ENCODE assay signal across 1 cellular context in the genomic region with DNA sequence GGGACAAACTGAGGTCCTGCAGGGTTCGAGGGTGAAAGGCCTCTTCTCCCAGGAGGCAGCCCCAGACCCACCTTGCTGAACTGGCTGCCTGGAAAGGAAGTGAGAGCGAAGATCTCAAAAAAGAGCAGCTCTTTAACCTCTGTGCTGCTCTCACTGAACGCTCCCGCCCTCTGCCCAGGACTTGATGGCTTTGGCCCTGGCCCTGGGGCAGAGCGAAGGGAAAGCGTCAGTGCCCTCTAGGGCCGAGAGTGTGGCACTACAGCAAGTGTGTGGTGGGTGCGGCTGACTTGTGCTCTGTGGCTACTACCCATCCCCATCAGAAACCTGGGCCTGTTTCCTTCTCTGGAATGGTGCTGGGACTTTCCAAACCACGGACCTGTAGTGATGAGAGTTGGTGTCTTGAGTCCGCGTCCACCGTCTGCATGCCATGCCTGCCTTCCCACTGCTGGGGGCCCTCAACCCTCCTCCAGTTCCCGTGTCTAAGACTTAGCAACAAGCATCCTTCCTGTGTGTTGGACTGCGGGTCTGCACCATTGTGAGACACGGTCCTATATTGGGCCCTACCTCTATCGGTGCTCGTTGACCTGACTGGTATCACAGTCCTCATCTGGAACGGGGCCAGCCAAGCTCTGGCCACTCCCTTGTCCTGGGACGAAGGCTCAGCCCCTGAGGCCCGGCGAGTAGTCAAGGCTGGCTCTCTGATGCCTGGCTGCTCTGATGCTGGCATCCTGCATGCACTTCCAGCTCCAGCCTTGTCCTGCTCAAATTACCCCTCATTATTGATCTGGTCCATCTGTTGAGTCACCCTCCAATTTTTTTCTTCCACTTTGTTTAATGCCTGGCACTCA.
TF ChIP-seq lines count a peak whose summit lies in the region.

No MANE protein-coding gene starts in this region.

TF ChIP-seq in HEK293, 187 proteins besides CTCF, POLR2A, EP300 and RAD21 (continued from another document):
- TF ChIP-seq, protein P1, sequence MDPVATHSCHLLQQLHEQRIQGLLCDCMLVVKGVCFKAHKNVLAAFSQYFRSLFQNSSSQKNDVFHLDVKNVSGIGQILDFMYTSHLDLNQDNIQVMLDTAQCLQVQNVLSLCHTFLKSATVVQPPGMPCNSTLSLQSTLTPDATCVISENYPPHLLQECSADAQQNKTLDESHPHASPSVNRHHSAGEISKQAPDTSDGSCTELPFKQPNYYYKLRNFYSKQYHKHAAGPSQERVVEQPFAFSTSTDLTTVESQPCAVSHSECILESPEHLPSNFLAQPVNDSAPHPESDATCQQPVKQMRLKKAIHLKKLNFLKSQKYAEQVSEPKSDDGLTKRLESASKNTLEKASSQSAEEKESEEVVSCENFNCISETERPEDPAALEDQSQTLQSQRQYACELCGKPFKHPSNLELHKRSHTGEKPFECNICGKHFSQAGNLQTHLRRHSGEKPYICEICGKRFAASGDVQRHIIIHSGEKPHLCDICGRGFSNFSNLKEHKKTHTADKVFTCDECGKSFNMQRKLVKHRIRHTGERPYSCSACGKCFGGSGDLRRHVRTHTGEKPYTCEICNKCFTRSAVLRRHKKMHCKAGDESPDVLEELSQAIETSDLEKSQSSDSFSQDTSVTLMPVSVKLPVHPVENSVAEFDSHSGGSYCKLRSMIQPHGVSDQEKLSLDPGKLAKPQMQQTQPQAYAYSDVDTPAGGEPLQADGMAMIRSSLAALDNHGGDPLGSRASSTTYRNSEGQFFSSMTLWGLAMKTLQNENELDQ (tag by site-specific recombination; IDR thresholded peaks at IDR 0.05; ENCODE audit: low read depth), result no peak
- no peak for TF ChIP-seq GLIS2 (tag by site-specific recombination; IDR thresholded peaks at IDR 0.05)
- TF ChIP-seq, protein P2, sequence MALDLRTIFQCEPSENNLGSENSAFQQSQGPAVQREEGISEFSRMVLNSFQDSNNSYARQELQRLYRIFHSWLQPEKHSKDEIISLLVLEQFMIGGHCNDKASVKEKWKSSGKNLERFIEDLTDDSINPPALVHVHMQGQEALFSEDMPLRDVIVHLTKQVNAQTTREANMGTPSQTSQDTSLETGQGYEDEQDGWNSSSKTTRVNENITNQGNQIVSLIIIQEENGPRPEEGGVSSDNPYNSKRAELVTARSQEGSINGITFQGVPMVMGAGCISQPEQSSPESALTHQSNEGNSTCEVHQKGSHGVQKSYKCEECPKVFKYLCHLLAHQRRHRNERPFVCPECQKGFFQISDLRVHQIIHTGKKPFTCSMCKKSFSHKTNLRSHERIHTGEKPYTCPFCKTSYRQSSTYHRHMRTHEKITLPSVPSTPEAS (tag by site-specific recombination; IDR thresholded peaks at IDR 0.05), result no peak
- TF ChIP-seq, protein P3, sequence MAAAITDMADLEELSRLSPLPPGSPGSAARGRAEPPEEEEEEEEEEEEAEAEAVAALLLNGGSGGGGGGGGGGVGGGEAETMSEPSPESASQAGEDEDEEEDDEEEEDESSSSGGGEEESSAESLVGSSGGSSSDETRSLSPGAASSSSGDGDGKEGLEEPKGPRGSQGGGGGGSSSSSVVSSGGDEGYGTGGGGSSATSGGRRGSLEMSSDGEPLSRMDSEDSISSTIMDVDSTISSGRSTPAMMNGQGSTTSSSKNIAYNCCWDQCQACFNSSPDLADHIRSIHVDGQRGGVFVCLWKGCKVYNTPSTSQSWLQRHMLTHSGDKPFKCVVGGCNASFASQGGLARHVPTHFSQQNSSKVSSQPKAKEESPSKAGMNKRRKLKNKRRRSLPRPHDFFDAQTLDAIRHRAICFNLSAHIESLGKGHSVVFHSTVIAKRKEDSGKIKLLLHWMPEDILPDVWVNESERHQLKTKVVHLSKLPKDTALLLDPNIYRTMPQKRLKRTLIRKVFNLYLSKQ (tag by site-specific recombination; IDR thresholded peaks at IDR 0.05; ENCODE audit: borderline replicate concordance), result no peak
- TF ChIP-seq ZNF24 (tag by site-specific recombination; IDR thresholded peaks at IDR 0.05), result no peak
- TF ChIP-seq ZNF426 (tag by site-specific recombination; IDR thresholded peaks at IDR 0.05), result no peak
- TF ChIP-seq, protein P4, sequence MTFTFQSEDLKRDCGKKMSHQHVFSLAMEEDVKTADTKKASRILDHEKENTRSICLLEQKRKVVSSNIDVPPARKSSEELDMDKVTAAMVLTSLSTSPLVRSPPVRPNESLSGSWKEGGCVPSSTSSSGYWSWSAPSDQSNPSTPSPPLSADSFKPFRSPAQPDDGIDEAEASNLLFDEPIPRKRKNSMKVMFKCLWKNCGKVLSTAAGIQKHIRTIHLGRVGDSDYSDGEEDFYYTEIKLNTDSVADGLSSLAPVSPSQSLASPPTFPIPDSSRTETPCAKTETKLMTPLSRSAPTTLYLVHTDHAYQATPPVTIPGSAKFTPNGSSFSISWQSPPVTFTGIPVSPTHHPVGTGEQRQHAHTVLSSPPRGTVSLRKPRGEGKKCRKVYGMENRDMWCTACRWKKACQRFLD (tag by site-specific recombination; IDR thresholded peaks at IDR 0.05), result no peak
- TF ChIP-seq ZNF626 (tag by site-specific recombination; IDR thresholded peaks at IDR 0.05), result no peak
- no peak for TF ChIP-seq BCL11B (tag by site-specific recombination; IDR thresholded peaks at IDR 0.05; ENCODE audit: low read depth)
- TF ChIP-seq ZNF830 (tag by site-specific recombination; IDR thresholded peaks at IDR 0.05; ENCODE audit: low read depth), result no peak
- TF ChIP-seq, protein P5, sequence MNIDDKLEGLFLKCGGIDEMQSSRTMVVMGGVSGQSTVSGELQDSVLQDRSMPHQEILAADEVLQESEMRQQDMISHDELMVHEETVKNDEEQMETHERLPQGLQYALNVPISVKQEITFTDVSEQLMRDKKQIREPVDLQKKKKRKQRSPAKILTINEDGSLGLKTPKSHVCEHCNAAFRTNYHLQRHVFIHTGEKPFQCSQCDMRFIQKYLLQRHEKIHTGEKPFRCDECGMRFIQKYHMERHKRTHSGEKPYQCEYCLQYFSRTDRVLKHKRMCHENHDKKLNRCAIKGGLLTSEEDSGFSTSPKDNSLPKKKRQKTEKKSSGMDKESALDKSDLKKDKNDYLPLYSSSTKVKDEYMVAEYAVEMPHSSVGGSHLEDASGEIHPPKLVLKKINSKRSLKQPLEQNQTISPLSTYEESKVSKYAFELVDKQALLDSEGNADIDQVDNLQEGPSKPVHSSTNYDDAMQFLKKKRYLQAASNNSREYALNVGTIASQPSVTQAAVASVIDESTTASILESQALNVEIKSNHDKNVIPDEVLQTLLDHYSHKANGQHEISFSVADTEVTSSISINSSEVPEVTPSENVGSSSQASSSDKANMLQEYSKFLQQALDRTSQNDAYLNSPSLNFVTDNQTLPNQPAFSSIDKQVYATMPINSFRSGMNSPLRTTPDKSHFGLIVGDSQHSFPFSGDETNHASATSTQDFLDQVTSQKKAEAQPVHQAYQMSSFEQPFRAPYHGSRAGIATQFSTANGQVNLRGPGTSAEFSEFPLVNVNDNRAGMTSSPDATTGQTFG (tag by site-specific recombination; IDR thresholded peaks at IDR 0.05; ENCODE audit: borderline replicate concordance), result no peak
- TF ChIP-seq, protein P6, sequence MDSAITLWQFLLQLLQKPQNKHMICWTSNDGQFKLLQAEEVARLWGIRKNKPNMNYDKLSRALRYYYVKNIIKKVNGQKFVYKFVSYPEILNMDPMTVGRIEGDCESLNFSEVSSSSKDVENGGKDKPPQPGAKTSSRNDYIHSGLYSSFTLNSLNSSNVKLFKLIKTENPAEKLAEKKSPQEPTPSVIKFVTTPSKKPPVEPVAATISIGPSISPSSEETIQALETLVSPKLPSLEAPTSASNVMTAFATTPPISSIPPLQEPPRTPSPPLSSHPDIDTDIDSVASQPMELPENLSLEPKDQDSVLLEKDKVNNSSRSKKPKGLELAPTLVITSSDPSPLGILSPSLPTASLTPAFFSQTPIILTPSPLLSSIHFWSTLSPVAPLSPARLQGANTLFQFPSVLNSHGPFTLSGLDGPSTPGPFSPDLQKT (IDR thresholded peaks at IDR 0.05; ENCODE audit: borderline replicate concordance, low read depth, low read length), result no peak
- no peak for TF ChIP-seq ZFP3 (tag by site-specific recombination; IDR thresholded peaks at IDR 0.05; ENCODE audit: low read depth)
- TF ChIP-seq ZIC2 (tag by site-specific recombination; IDR thresholded peaks at IDR 0.05), result no peak
- TF ChIP-seq, protein P7, sequence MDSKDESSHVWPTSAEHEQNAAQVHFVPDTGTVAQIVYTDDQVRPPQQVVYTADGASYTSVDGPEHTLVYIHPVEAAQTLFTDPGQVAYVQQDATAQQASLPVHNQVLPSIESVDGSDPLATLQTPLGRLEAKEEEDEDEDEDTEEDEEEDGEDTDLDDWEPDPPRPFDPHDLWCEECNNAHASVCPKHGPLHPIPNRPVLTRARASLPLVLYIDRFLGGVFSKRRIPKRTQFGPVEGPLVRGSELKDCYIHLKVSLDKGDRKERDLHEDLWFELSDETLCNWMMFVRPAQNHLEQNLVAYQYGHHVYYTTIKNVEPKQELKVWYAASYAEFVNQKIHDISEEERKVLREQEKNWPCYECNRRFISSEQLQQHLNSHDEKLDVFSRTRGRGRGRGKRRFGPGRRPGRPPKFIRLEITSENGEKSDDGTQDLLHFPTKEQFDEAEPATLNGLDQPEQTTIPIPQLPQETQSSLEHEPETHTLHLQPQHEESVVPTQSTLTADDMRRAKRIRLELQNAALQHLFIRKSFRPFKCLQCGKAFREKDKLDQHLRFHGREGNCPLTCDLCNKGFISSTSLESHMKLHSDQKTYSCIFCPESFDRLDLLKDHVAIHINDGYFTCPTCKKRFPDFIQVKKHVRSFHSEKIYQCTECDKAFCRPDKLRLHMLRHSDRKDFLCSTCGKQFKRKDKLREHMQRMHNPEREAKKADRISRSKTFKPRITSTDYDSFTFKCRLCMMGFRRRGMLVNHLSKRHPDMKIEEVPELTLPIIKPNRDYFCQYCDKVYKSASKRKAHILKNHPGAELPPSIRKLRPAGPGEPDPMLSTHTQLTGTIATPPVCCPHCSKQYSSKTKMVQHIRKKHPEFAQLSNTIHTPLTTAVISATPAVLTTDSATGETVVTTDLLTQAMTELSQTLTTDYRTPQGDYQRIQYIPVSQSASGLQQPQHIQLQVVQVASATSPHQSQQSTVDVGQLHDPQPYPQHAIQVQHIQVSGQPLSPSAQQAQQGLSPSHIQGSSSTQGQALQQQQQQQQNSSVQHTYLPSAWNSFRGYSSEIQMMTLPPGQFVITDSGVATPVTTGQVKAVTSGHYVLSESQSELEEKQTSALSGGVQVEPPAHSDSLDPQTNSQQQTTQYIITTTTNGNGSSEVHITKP (tag by site-specific recombination; IDR thresholded peaks at IDR 0.05), result peak; percentile 80
- TF ChIP-seq ZNF37A (tag by site-specific recombination; IDR thresholded peaks at IDR 0.05), result no peak
- no peak for TF ChIP-seq ZFP37 (tag by site-specific recombination; IDR thresholded peaks at IDR 0.05)
- TF ChIP-seq, protein P8, sequence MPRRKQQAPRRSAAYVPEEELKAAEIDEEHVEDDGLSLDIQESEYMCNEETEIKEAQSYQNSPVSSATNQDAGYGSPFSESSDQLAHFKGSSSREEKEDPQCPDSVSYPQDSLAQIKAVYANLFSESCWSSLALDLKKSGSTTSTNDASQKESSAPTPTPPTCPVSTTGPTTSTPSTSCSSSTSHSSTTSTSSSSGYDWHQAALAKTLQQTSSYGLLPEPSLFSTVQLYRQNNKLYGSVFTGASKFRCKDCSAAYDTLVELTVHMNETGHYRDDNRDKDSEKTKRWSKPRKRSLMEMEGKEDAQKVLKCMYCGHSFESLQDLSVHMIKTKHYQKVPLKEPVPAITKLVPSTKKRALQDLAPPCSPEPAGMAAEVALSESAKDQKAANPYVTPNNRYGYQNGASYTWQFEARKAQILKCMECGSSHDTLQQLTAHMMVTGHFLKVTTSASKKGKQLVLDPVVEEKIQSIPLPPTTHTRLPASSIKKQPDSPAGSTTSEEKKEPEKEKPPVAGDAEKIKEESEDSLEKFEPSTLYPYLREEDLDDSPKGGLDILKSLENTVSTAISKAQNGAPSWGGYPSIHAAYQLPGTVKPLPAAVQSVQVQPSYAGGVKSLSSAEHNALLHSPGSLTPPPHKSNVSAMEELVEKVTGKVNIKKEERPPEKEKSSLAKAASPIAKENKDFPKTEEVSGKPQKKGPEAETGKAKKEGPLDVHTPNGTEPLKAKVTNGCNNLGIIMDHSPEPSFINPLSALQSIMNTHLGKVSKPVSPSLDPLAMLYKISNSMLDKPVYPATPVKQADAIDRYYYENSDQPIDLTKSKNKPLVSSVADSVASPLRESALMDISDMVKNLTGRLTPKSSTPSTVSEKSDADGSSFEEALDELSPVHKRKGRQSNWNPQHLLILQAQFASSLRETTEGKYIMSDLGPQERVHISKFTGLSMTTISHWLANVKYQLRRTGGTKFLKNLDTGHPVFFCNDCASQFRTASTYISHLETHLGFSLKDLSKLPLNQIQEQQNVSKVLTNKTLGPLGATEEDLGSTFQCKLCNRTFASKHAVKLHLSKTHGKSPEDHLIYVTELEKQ (tag by site-specific recombination; IDR thresholded peaks at IDR 0.05; ENCODE audit: borderline replicate concordance), result no peak
